8 cellular contexts compared by ENCODE assay signal in genomic region chr4:931960-932712, GRCh38. TPM values are rescaled to one million over a fixed set of nuclear protein-coding genes. Genes with fewer than 3 reads are reported as not detected.
A peak's percentile ranks its signal among the peaks of the same experiment; 100 is the strongest.
DNase-seq lines count a peak whose midpoint lies in the region; ATAC-seq, FAIRE-seq and TF ChIP-seq lines count a peak whose summit lies in the region.

Gene GAK, minus strand, starts transcription at chr4:932316. Its CDS starts 129 bp downstream, at chr4:932187.
Gene TMEM175, plus strand, starts transcription at chr4:932460. Its CDS starts 15,280 bp downstream, at chr4:947740.

- H3K9me3 Mint-ChIP-seq in activated naive CD8-positive, alpha-beta T cell treated with anti-CD3 and anti-CD28 coated beads, Interleukin-2, amount 50 U/mL, for 24 hours = no peaks in the 10 kb centered on the region

- H3K4me3 ChIP-seq in pancreas (peak within 1 kb of the TSS; percentile 90 to 100 (median 97)), thyroid gland (replicated peaks in 1 of 3) (peak within 1 kb of the TSS; percentile 97 to 99 (median 98))

- DNase-seq in GM12891 (ENCODE audit: insufficient read length, low spot score) (peak; percentile 97), NCI-H1417 treated with DMSO at 0.1 percent for 48 hours (lab: John Stamatoyannopoulos, UW) (peak; percentile 65), SW480 (ENCODE audit: low spot score) (peak; percentile 89), Right ventricle myocardium superior (peak; percentile 99), pancreas (peak; percentile 91 to 100 (median 98)), thyroid gland (peak; percentile 96)
- peak; percentile 98 for DNase-seq in activated naive CD8-positive, alpha-beta T cell treated with anti-CD3 and anti-CD28 coated beads, Interleukin-2, amount 50 U/mL, for 24 hours

- H3K4me1 ChIP-seq in pancreas (peaks cover 9 to 24% (median 17%) of the 10 kb centered on the region in 3 donors), thyroid gland (peaks cover 16 to 33% of the 10 kb centered on the region in 2 donors)

- H3K27ac ChIP-seq in pancreas (peak within 1 kb of the TSS; percentile 78 to 92 (median 86)), thyroid gland (peak within 1 kb of the TSS; percentile 51 to 87 (median 78))

- peak within 1 kb of the TSS; percentile 95 for H3K4me3 Mint-ChIP-seq in activated naive CD8-positive, alpha-beta T cell treated with anti-CD3 and anti-CD28 coated beads, Interleukin-2, amount 50 U/mL, for 24 hours

- FAIRE-seq in GM12891 (lab: Jason Lieb, UNC) = peak; percentile 100
- no peak for FAIRE-seq in pancreas (lab: Jason Lieb, UNC)

- intact Hi-C loops in Right ventricle myocardium superior (cut with DNase I) (no loop called here), pancreas (cut with DNase I) (no loop called here), thyroid gland (cut with DNase I) (loop anchor here (2.0 kb wide), 1 partner anchor 41 kb away; the partner anchor contains the start of gene DGKQ)

- H3K27me3 Mint-ChIP-seq in activated naive CD8-positive, alpha-beta T cell treated with anti-CD3 and anti-CD28 coated beads, Interleukin-2, amount 50 U/mL, for 24 hours = no peaks in the 10 kb centered on the region

- 0 to 1% methylated on average over 89 to 99 of the region's 99 CpGs for WGBS in pancreas, 2 donors
- WGBS in thyroid gland, 2 donors = 1% methylated on average over 14 to 33 of the region's 99 CpGs

- TF ChIP-seq CTCF in pancreas (IDR thresholded peaks at IDR 0.05) = no peak
- peak in 1 of 6 experiments; percentile 36 for TF ChIP-seq CTCF in thyroid gland (IDR thresholded peaks at IDR 0.05)

- H3K9me3 ChIP-seq in pancreas = no peaks in the 10 kb centered on the region
- no peaks in the 10 kb centered on the region for H3K9me3 ChIP-seq in thyroid gland

- H3K27me3 ChIP-seq in pancreas = no peaks in the 10 kb centered on the region
- H3K27me3 ChIP-seq in thyroid gland = no peaks in the 10 kb centered on the region

- H3K36me3 ChIP-seq in pancreas = no peaks in the 10 kb centered on the region
- H3K36me3 ChIP-seq in thyroid gland = no peaks in the 10 kb centered on the region

- peak within 1 kb of the TSS; percentile 95 for H3K27ac Mint-ChIP-seq in activated naive CD8-positive, alpha-beta T cell treated with anti-CD3 and anti-CD28 coated beads, Interleukin-2, amount 50 U/mL, for 24 hours

- ATAC-seq in HG02798 (IDR thresholded peaks at IDR 0.05; ENCODE audit: poor library complexity, unreplicated experiment) = peak; percentile 93
- ATAC-seq in activated naive CD8-positive, alpha-beta T cell treated with anti-CD3 and anti-CD28 coated beads, Interleukin-2, amount 50 U/mL, for 24 hours = peak; percentile 96
- ATAC-seq in Right ventricle myocardium superior (ENCODE audit: poor library complexity) = peak; percentile 100
- ATAC-seq in pancreas = peak; percentile 94 to 98 (median 97)

- H3K4me1 Mint-ChIP-seq in activated naive CD8-positive, alpha-beta T cell treated with anti-CD3 and anti-CD28 coated beads, Interleukin-2, amount 50 U/mL, for 24 hours = peaks cover 61% of the 10 kb centered on the region

- H3K36me3 Mint-ChIP-seq in activated naive CD8-positive, alpha-beta T cell treated with anti-CD3 and anti-CD28 coated beads, Interleukin-2, amount 50 U/mL, for 24 hours (ENCODE audit: low read depth) = no peaks in the 10 kb centered on the region

- TF ChIP-seq POLR2A in GM12891 (IDR thresholded peaks at IDR 0.05; ENCODE audit: low read depth, low read length) (peak; percentile 90), thyroid gland (IDR thresholded peaks at IDR 0.05) (peak; percentile 33 to 83)

TF ChIP-seq in GM12891, 5 proteins besides CTCF, POLR2A, EP300 and RAD21:
- TF ChIP-seq PAX5 (IDR thresholded peaks at IDR 0.05; ENCODE audit: insufficient read depth, low read length, severe bottlenecking) (no peak), TAF1 (IDR thresholded peaks at IDR 0.05; ENCODE audit: low read depth, low read length) (peak; percentile 87), POU2F2 (IDR thresholded peaks at IDR 0.05; ENCODE audit: low read depth, low read length) (peak; percentile 61; the same call in 1 of the 2 replicates), SPI1 (IDR thresholded peaks at IDR 0.05; ENCODE audit: low read depth, low read length) (peak; percentile 66), POLR2AphosphoS5 (IDR thresholded peaks at IDR 0.05; ENCODE audit: low read depth, low read length) (peak; percentile 91)

RNA-seq across cellular contexts. Expression of gene GAK, which starts in this region (rescaled TPM):
- 49.8 TPM for polyA plus RNA-seq in GM12891 (2012; ENCODE audit: low read depth, missing spikeins)
- 27.9 TPM for total RNA-seq in Right ventricle myocardium superior
- 10 to 100 TPM; 47.5 to 70.4 (median 59.5) TPM for total RNA-seq in pancreas
- polyA plus RNA-seq in pancreas = 100 to 1,000 TPM; 178 to 226 TPM
- 100 to 1,000 TPM in 3 of 4 donors, 10 to 100 TPM in 1; 86.4 to 184 (median 153) TPM for total RNA-seq in thyroid gland

RNA-seq across cellular contexts. Expression of gene TMEM175, which starts in this region (rescaled TPM):
- 20.5 TPM for polyA plus RNA-seq in GM12891 (2012; ENCODE audit: low read depth, missing spikeins)
- total RNA-seq in Right ventricle myocardium superior (14.9 TPM), pancreas (10 to 100 TPM; 10.0 to 20.2 (median 14.7) TPM), thyroid gland (10 to 100 TPM; 33.6 to 63.9 (median 40.4) TPM)
- polyA plus RNA-seq in pancreas = 10 to 100 TPM; 77.8 to 96.6 TPM

Comparison
In these comparisons a context has a peak if more than half of its experiments do, and no peak if none do; other contexts are left out.
1. Peak in every context shown above with its lines: DNase-seq, ATAC-seq, H3K4me3 ChIP-seq and H3K27ac ChIP-seq.